Comparison of ENCODE assay signal across 17 cellular contexts in genomic region chr2:24571828-24572442, GRCh38.
A peak's percentile ranks its signal among the peaks of the same experiment; 100 is the strongest.
DNase-seq lines count a peak whose midpoint lies in the region; ATAC-seq and TF ChIP-seq lines count a peak whose summit lies in the region.
"Had no signal": no experiment of that assay in that cellular context is flagged by ENCODE, and none has a peak within 500 bp of the region (broad histone marks: within the 10 kb centered on the region; RNA-seq: fewer than 3 reads in every experiment).

No MANE protein-coding gene starts in this region.

- peaks cover 72% of the 10 kb centered on the region for H3K4me1 Mint-ChIP-seq in activated T-cell treated with anti-CD3 and anti-CD28 coated beads, Interleukin-2, amount 50 U/mL, for 24 hours (ENCODE audit: low read depth)
- peaks cover 58% of the 10 kb centered on the region for H3K4me1 Mint-ChIP-seq in CD8-positive, alpha-beta T cell (ENCODE audit: low read depth)
- H3K4me1 Mint-ChIP-seq in chondrocyte (ENCODE audit: low read depth) = peaks cover 3% of the 10 kb centered on the region

- H3K4me1 ChIP-seq in CD8-positive, alpha-beta T cell (ENCODE audit: insufficient read depth, low read length) = peaks cover 15% of the 10 kb centered on the region
- H3K4me1 ChIP-seq in body of pancreas (peaks cover 52% of the 10 kb centered on the region), neutrophil (ENCODE audit: control insufficient read depth in 1 of 2, insufficient read depth in 1 of 2, low read depth in 1 of 2, low read length in 1 of 2) (no peaks in the 10 kb centered on the region)

- CTCF ChIA-PET in CD8-positive, alpha-beta T cell (lab: Charles Lee) = interaction anchor here (1.2 to 1.5 kb wide), 2 partner anchors 21 to 80 kb away, joined by 3 to 4 read pairs; no protein-coding TSS in a partner anchor

- peaks cover 39% of the 10 kb centered on the region for H3K36me3 Mint-ChIP-seq in activated T-cell treated with anti-CD3 and anti-CD28 coated beads, Interleukin-2, amount 50 U/mL, for 24 hours (ENCODE audit: low read depth)
- peaks cover 17% of the 10 kb centered on the region for H3K36me3 Mint-ChIP-seq in CD8-positive, alpha-beta T cell
- no peaks in the 10 kb centered on the region for H3K36me3 Mint-ChIP-seq in chondrocyte (ENCODE audit: low read depth)

- H3K27ac Mint-ChIP-seq in activated T-cell treated with anti-CD3 and anti-CD28 coated beads, Interleukin-2, amount 50 U/mL, for 24 hours = peak overlapping the region; percentile 62
- peak overlapping the region; percentile 23 for H3K27ac Mint-ChIP-seq in CD8-positive, alpha-beta T cell
- H3K27ac Mint-ChIP-seq in chondrocyte (ENCODE audit: unreplicated experiment) = no peak overlapping the region
- H3K27ac Mint-ChIP-seq: HFFc6 had no signal

- no peaks in the 10 kb centered on the region for H3K36me3 ChIP-seq in CD8-positive, alpha-beta T cell (ENCODE audit: insufficient read depth, low read length)
- no peaks in the 10 kb centered on the region for H3K36me3 ChIP-seq in body of pancreas (replicated peaks in 1 of 2; ENCODE audit: insufficient read depth in 1 of 2, low read depth in 2 of 2)
- H3K36me3 ChIP-seq in neutrophil = peaks cover 2% of the 10 kb centered on the region

- TF ChIP-seq CTCF in CD8-positive, alpha-beta T cell (IDR thresholded peaks at IDR 0.05) = no peak
- TF ChIP-seq CTCF in body of pancreas (IDR thresholded peaks at IDR 0.05) = no peak
- TF ChIP-seq CTCF in neutrophil (IDR thresholded peaks at IDR 0.05) = no peak
- TF ChIP-seq CTCF in chondrocyte (IDR thresholded peaks at IDR 0.05) = no peak

- no peaks in the 10 kb centered on the region for H3K27me3 Mint-ChIP-seq in activated T-cell treated with anti-CD3 and anti-CD28 coated beads, Interleukin-2, amount 50 U/mL, for 24 hours
- H3K27me3 Mint-ChIP-seq in CD8-positive, alpha-beta T cell (ENCODE audit: low read depth) = no peaks in the 10 kb centered on the region
- H3K27me3 Mint-ChIP-seq in chondrocyte (ENCODE audit: low read depth) = no peaks in the 10 kb centered on the region

- POLR2A ChIA-PET in CD8-positive, alpha-beta T cell (lab: Charles Lee) = interaction anchor here (0.5 kb wide), 1 partner anchor 118 kb away, joined by 3 read pairs; no protein-coding TSS in a partner anchor

- DNase-seq in activated T-cell treated with anti-CD3 and anti-CD28 coated beads, Interleukin-2, amount 50 U/mL, for 24 hours = no peak
- no peak for DNase-seq in activated T-cell treated with anti-CD3 and anti-CD28 coated beads, Interleukin-2, amount 50 U/mL, for 48 hours
- DNase-seq in CD8-positive, alpha-beta T cell = no peak
- DNase-seq in body of pancreas = no peak
- DNase-seq in chondrocyte (ENCODE audit: low spot score) = no peak
- DNase-seq in NCI-H510A treated with DMSO at 0.1 percent for 48 hours (lab: John Stamatoyannopoulos, UW) = no peak
- DNase-seq in ACHN = no peak
- DNase-seq: COR-L47, HFFc6, NCI-H1048, NCI-H1436 treated with DMSO at 0.1 percent for 48 hours, NCI-H2029 treated with DMSO at 0.1 percent for 48 hours, NCI-H510A, NCI-H82, PC-9 had no signal

- no peak overlapping the region for H3K4me3 ChIP-seq in CD8-positive, alpha-beta T cell (ENCODE audit: low read depth, low read length)
- H3K4me3 ChIP-seq in body of pancreas = no peak overlapping the region
- H3K4me3 ChIP-seq in neutrophil (ENCODE audit: low read depth in 1 of 2, low read length in 1 of 2) = no peak overlapping the region
- H3K4me3 ChIP-seq: PC-9 had no signal

- TF ChIP-seq POLR2A in body of pancreas (IDR thresholded peaks at IDR 0.05) = no peak

- ATAC-seq in CD8-positive, alpha-beta T cell = no peak
- peak; percentile 56 for ATAC-seq in body of pancreas

- no peaks in the 10 kb centered on the region for H3K9me3 ChIP-seq in CD8-positive, alpha-beta T cell (ENCODE audit: low read length)
- H3K9me3 ChIP-seq in body of pancreas (no peaks in the 10 kb centered on the region), neutrophil (no peaks in the 10 kb centered on the region)

- H3K4me3 Mint-ChIP-seq in activated T-cell treated with anti-CD3 and anti-CD28 coated beads, Interleukin-2, amount 50 U/mL, for 24 hours = no peak overlapping the region
- H3K4me3 Mint-ChIP-seq in CD8-positive, alpha-beta T cell = no peak overlapping the region
- no peak overlapping the region for H3K4me3 Mint-ChIP-seq in chondrocyte (ENCODE audit: unreplicated experiment)
- H3K4me3 Mint-ChIP-seq: HFFc6 had no signal

- no peaks in the 10 kb centered on the region for H3K27me3 ChIP-seq in CD8-positive, alpha-beta T cell (ENCODE audit: insufficient read depth, low read length)
- H3K27me3 ChIP-seq in body of pancreas = no peaks in the 10 kb centered on the region
- no peaks in the 10 kb centered on the region for H3K27me3 ChIP-seq in neutrophil

- intact Hi-C loops in CD8-positive, alpha-beta T cell (cut with DNase I, micrococcal nuclease) = no loop called here
- intact Hi-C loops in body of pancreas (cut with DNase I) = no loop called here

- in situ Hi-C loops in ACHN (cut with HindIII; ENCODE audit: low pct_ligation_motif_present, low pct_unique_long_range_greater_than_20kb, low sequenced_read_pairs) = no loop called here

- 36 to 49% methylated on average over 2 of the region's 2 CpGs for WGBS in body of pancreas, 2 donors

- no peak overlapping the region for H3K27ac ChIP-seq in CD8-positive, alpha-beta T cell (ENCODE audit: low read depth, low read length)
- peak overlapping the region in 1 of 4 donors; percentile 2 for H3K27ac ChIP-seq in body of pancreas
- H3K27ac ChIP-seq in neutrophil = peak overlapping the region; percentile 16
- H3K27ac ChIP-seq: C4-2B, PC-9 had no signal

- H3K9me3 Mint-ChIP-seq in activated T-cell treated with anti-CD3 and anti-CD28 coated beads, Interleukin-2, amount 50 U/mL, for 24 hours = no peaks in the 10 kb centered on the region
- no peaks in the 10 kb centered on the region for H3K9me3 Mint-ChIP-seq in CD8-positive, alpha-beta T cell
- no peaks in the 10 kb centered on the region for H3K9me3 Mint-ChIP-seq in chondrocyte (ENCODE audit: low read depth)
- H3K9me3 Mint-ChIP-seq: HFFc6 had no signal
